Comparison of ENCODE assay signal across 2 cellular contexts in genomic region chr6:152404936-152405595, GRCh38.
TF ChIP-seq lines count a peak whose summit lies in the region.

No MANE protein-coding gene starts in this region.

TF ChIP-seq in GM23338, 12 proteins besides CTCF, POLR2A, EP300 and RAD21:
- TF ChIP-seq REST (IDR thresholded peaks at IDR 0.05; ENCODE audit: unreplicated experiment) (no peak), ZNF331 (CRISPR knock-in tag; IDR thresholded peaks at IDR 0.05; ENCODE audit: low read depth) (no peak), NANOG (IDR thresholded peaks at IDR 0.05; ENCODE audit: borderline replicate concordance) (no peak), EZH2 (IDR thresholded peaks at IDR 0.05; ENCODE audit: low read depth, unreplicated experiment) (no peak), EZH2phosphoT487 (IDR thresholded peaks at IDR 0.05; ENCODE audit: unreplicated experiment) (no peak)
TF ChIP-seq in GM23338: peak in this region for 0.

TF ChIP-seq in GM12878, 131 proteins besides CTCF, POLR2A, EP300 and RAD21:
- TF ChIP-seq SPI1 (IDR thresholded peaks at IDR 0.05; ENCODE audit: borderline replicate concordance, insufficient read depth, low read depth, low read length), result no peak
- no peak for TF ChIP-seq NR2C1 (IDR thresholded peaks at IDR 0.05)
- no peak for TF ChIP-seq ZBTB11 (CRISPR knock-in tag; IDR thresholded peaks at IDR 0.05)
- no peak for TF ChIP-seq EED (IDR thresholded peaks at IDR 0.05; ENCODE audit: low read depth)
- peak; percentile 51; the same call in 1 of the 2 replicates for TF ChIP-seq ATF7 (IDR thresholded peaks at IDR 0.05; ENCODE audit: low read depth)
TF ChIP-seq in GM12878: peak in this region for 1.
